8 cellular contexts compared by ENCODE assay signal in the genomic region with DNA sequence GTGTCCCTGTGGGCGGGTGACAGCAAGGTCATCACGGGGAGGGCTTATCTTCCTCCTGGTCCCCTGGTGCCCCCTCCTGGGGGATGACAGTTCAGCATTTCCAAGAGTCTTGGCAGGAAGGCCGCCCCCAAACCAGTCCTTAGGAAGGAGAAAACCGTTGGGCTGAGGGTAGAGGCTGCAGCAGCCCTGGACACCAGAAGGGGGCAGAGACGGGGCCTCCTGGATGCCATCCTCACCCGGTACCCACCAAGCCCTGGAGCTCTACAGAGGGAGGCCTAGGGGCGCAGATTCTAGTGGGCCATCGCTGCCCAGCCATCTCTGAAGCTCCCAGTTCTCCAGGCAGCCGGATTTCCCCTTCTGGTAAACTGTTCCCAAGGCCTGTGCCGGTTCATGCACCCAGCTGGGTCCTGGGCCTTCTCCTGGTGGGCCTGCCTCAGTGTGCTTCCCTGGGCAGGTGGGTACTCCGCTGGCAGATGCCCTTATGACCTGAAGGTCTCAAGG. TPM values are rescaled to one million over a fixed set of nuclear protein-coding genes. Genes with fewer than 3 reads are reported as not detected.
DNase-seq lines count a peak whose midpoint lies in the region; ATAC-seq and TF ChIP-seq lines count a peak whose summit lies in the region.

No MANE protein-coding gene starts in this region.

- BruUV-seq in MCF 10A (replicated peaks; lab: Mats Ljungman, UMichigan) = no TSS peak
- BruUV-seq in mammary epithelial cell (replicated peaks; lab: Mats Ljungman, UMichigan) = no TSS peak

- no peak overlapping the region for H3K27ac Mint-ChIP-seq in MCF 10A (ENCODE audit: low read depth, unreplicated experiment)

- H3K9ac ChIP-seq in mammary epithelial cell (ENCODE audit: insufficient read depth, low read length) = no peak overlapping the region
- no peak overlapping the region for H3K9ac ChIP-seq in OCI-LY1 (ENCODE audit: low read length)

- ATAC-seq in upper lobe of right lung (peak; percentile 49), GM21576 (IDR thresholded peaks at IDR 0.05; ENCODE audit: unreplicated experiment) (no peak), left cardiac atrium (no peak)

- POLR2A ChIA-PET in MCF 10A (lab: Yijun Ruan, JAX) = no interaction called here

- DNase-seq in MCF 10A (ENCODE audit: unreplicated experiment) = peak; percentile 33
- DNase-seq in mammary epithelial cell = no peak
- DNase-seq in epithelial cell of esophagus (ENCODE audit: low read depth) = peak; percentile 22
- no peak for DNase-seq in upper lobe of right lung
- no peak for DNase-seq in Ammon's horn (ENCODE audit: low spot score)
- no peak for DNase-seq in left cardiac atrium

- H3K4me2 ChIP-seq in mammary epithelial cell (ENCODE audit: insufficient read depth, low read depth, low read length) (no peak overlapping the region), OCI-LY1 (ENCODE audit: low read length) (no peak overlapping the region)

- TF ChIP-seq CTCF in MCF 10A (IDR thresholded peaks at IDR 0.05; ENCODE audit: unreplicated experiment) = peak; percentile 12
- no peak for TF ChIP-seq CTCF in mammary epithelial cell (conservative IDR thresholded peaks at IDR 0.05 in 1 of 2, IDR thresholded peaks at IDR 0.05 in 1 of 2; ENCODE audit: extremely low read depth in 1 of 2, insufficient read depth in 1 of 2, low read depth in 1 of 2, low read length in 2 of 2)
- peak; percentile 26 for TF ChIP-seq CTCF in OCI-LY1 (IDR thresholded peaks at IDR 0.05; ENCODE audit: low read length)
- peak; percentile 10 for TF ChIP-seq CTCF in epithelial cell of esophagus (IDR thresholded peaks at IDR 0.05; ENCODE audit: insufficient read depth, low read depth, low read length, missing control alignments)
- no peak for TF ChIP-seq CTCF in upper lobe of right lung (IDR thresholded peaks at IDR 0.05)

- in situ Hi-C loops in mammary epithelial cell (cut with MboI; ENCODE audit: low sequenced_read_pairs in 2 of 2) = no loop called here

- H3F3A ChIP-seq in OCI-LY1 (ENCODE audit: insufficient read depth, low read length) = no peaks in the 10 kb centered on the region

- H3K27me3 ChIP-seq in mammary epithelial cell (ENCODE audit: insufficient read depth, low read length) (no peaks in the 10 kb centered on the region), OCI-LY1 (ENCODE audit: insufficient read depth, low read length) (no peaks in the 10 kb centered on the region), upper lobe of right lung (no peaks in the 10 kb centered on the region)

- H3K4me1 ChIP-seq in mammary epithelial cell (ENCODE audit: insufficient read depth, low read length) (no peaks in the 10 kb centered on the region), OCI-LY1 (ENCODE audit: insufficient read depth, low read length, severe bottlenecking) (no peaks in the 10 kb centered on the region), upper lobe of right lung (no peaks in the 10 kb centered on the region)

- H3K27me3 Mint-ChIP-seq in MCF 10A (ENCODE audit: insufficient read depth, unreplicated experiment) = no peaks in the 10 kb centered on the region

- no peaks in the 10 kb centered on the region for H3K4me1 Mint-ChIP-seq in MCF 10A (ENCODE audit: insufficient read depth, unreplicated experiment)

- CTCF ChIA-PET in MCF 10A (lab: Yijun Ruan, JAX) = interaction anchor here (0.6 to 1.1 kb wide), 2 partner anchors 29 to 30 kb away, joined by 3 read pairs; no protein-coding TSS in a partner anchor
- CTCF ChIA-PET in mammary epithelial cell (lab: Charles Lee; ENCODE audit: low non-redundant PET) = no interaction called here

- 94% methylated on average over 4 of the region's 11 CpGs for WGBS in mammary epithelial cell (ENCODE audit: low coverage, missing lambda C conversion rate)

- H4K20me1 ChIP-seq in mammary epithelial cell (ENCODE audit: insufficient read depth, low read length) (no peaks in the 10 kb centered on the region), OCI-LY1 (ENCODE audit: insufficient read depth, low read length) (no peaks in the 10 kb centered on the region)

- H3K27ac ChIP-seq in mammary epithelial cell (ENCODE audit: insufficient read depth, low read depth, low read length) (no peak overlapping the region), OCI-LY1 (ENCODE audit: low read depth, low read length, poor library complexity, severe bottlenecking) (no peak overlapping the region), upper lobe of right lung (no peak overlapping the region)

- no peak overlapping the region for H3K4me3 Mint-ChIP-seq in MCF 10A (ENCODE audit: unreplicated experiment)

- intact Hi-C loops in MCF 10A (cut with micrococcal nuclease) (no loop called here), mammary epithelial cell (cut with micrococcal nuclease) (no loop called here), upper lobe of right lung (cut with DNase I) (no loop called here), left cardiac atrium (cut with DNase I) (no loop called here)

- H2AFZ ChIP-seq in mammary epithelial cell (ENCODE audit: low read depth, low read length) (no peak overlapping the region), OCI-LY1 (ENCODE audit: low read length) (no peak overlapping the region)

- peaks cover 6% of the 10 kb centered on the region for H3K9me3 Mint-ChIP-seq in MCF 10A (ENCODE audit: unreplicated experiment)

- H3K36me3 Mint-ChIP-seq in MCF 10A (ENCODE audit: insufficient read depth, unreplicated experiment) = no peaks in the 10 kb centered on the region

- H3K36me3 ChIP-seq in mammary epithelial cell (ENCODE audit: insufficient read depth, low read length) (no peaks in the 10 kb centered on the region), OCI-LY1 (ENCODE audit: insufficient read depth, low read length) (no peaks in the 10 kb centered on the region), upper lobe of right lung (no peaks in the 10 kb centered on the region)

- H3K9me3 ChIP-seq in mammary epithelial cell (replicated peaks; ENCODE audit: insufficient read depth, low read length) (peaks cover 5% of the 10 kb centered on the region), OCI-LY1 (ENCODE audit: low read length) (0 out of 2 replicates have a peak, but pooled peaks cover 3% of the 10 kb centered on the region), upper lobe of right lung (no peaks in the 10 kb centered on the region)

- dilution Hi-C loops in mammary epithelial cell (cut with HindIII; ENCODE audit: low sequenced_read_pairs) = no loop called here

- H3K79me2 ChIP-seq in mammary epithelial cell (ENCODE audit: insufficient read depth, low read length) (no peaks in the 10 kb centered on the region), OCI-LY1 (ENCODE audit: insufficient read depth, low read length) (no peaks in the 10 kb centered on the region)

- no peaks in the 10 kb centered on the region for H3K9me2 ChIP-seq in OCI-LY1 (ENCODE audit: low read depth, low read length)

- H3K4me3 ChIP-seq in mammary epithelial cell (replicated peaks in 1 of 3; ENCODE audit: insufficient read depth in 1 of 3, low read depth in 2 of 3, low read length in 3 of 3) (no peak overlapping the region), OCI-LY1 (ENCODE audit: low read depth, low read length, poor library complexity, severe bottlenecking) (no peak overlapping the region), epithelial cell of esophagus (ENCODE audit: low read length) (no peak overlapping the region), upper lobe of right lung (no peak overlapping the region)

RNA-seq across cellular contexts. Expression of a gene that starts 14.8 kb away (rescaled TPM):
- total RNA-seq in MCF 10A (2022) = 11.6 and 11.9 TPM in 2 replicates
- total RNA-seq in mammary epithelial cell = 1 to 10 TPM; 7.4 to 9.0 TPM
- polyA plus RNA-seq in mammary epithelial cell = 3.1 TPM
- 11.7 TPM for polyA minus RNA-seq in mammary epithelial cell
- 8.9 TPM for total RNA-seq in upper lobe of right lung
- 1 to 10 TPM; 5.1 TPM for total RNA-seq in left cardiac atrium

RNA-seq across cellular contexts. Expression of a gene that starts 40.4 kb away (rescaled TPM):
- total RNA-seq in MCF 10A (2022) (7.1 and 7.7 TPM in 2 replicates), mammary epithelial cell (1 to 10 TPM; 3.3 to 4.1 TPM), upper lobe of right lung (3.2 TPM), left cardiac atrium (1 to 10 TPM; 1.5 to 1.8 TPM)
- polyA plus RNA-seq in mammary epithelial cell = 2.0 TPM
- polyA minus RNA-seq in mammary epithelial cell = 0.93 TPM

RNA-seq across cellular contexts. Expression of a gene that starts 52.8 kb away (rescaled TPM):
- total RNA-seq in MCF 10A (2022) = 18.1 and 18.8 TPM in 2 replicates
- total RNA-seq in mammary epithelial cell = 10 to 100 TPM in 1 of 2 donors, 1 to 10 TPM in 1; 8.2 to 39.5 TPM
- 3.2 TPM for polyA plus RNA-seq in mammary epithelial cell
- not detected for polyA minus RNA-seq in mammary epithelial cell
- total RNA-seq in upper lobe of right lung = 23.5 TPM
- 10 to 100 TPM in 1 of 2 donors, 1 to 10 TPM in 1; 10.0 to 15.5 TPM for total RNA-seq in left cardiac atrium

Comparison
In these comparisons a context has a peak if more than half of its experiments do, and no peak if none do; other contexts are left out.
1. DNase-seq: peak in MCF 10A (single experiment) and epithelial cell of esophagus (single experiment); none in mammary epithelial cell (single experiment), upper lobe of right lung (single experiment), Ammon's horn (single experiment) and left cardiac atrium (single experiment).
2. CTCF ChIP-seq: peak in MCF 10A (single experiment), OCI-LY1 (single experiment) and epithelial cell of esophagus (single experiment); none in mammary epithelial cell (0 of 2) and upper lobe of right lung (single experiment).